In the genomic region with DNA sequence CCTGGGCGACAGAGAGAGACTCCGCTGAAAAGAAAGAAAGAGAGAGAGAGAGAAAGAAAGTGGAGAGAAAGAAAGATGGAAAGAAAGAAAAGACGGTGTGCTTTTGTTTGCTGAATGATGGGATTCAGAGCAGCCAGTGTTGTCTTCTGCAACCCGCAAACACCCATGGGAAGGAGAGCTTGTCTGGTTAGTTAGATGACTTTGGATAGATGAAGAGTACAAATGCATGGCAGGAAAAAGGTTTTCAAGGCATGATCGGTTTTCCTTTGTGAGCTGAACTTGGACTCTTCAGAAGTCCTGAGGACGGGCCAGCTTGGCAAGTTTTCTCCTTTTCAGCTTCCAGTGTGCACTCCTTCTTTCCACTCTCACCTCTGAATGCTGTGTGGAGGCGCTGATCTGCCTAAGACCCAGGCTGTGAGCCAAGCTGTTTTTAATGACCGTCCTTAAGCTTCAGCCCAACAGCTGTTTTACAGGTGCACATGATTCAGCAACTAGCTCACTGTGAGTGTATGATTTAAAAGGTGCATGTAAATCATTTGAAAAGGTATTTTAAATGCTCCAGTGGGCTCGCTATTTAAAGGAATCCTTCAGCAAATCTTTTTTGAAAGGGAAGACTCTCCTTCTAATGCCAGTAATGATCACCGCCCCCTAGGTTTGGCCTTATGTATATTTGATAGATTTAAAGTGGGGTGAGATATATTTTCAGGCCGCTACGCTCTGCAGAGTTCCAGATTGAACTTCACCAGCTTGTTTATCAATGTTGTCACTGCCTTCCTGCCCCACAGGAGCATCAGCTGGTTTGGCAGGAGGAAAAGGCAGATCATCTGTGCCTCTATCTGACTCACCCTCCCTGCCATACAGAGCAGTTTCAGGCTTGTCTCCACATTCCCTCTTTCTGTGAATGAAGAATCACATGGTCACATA, we compare ENCODE assay signal across 1 cellular context.
TF ChIP-seq lines count a peak whose summit lies in the region.

No MANE protein-coding gene starts in this region.

TF ChIP-seq in H1, 55 proteins besides CTCF, POLR2A, EP300 and RAD21:
- TF ChIP-seq JUND (IDR thresholded peaks at IDR 0.05; ENCODE audit: low read length) (no peak), SRF (IDR thresholded peaks at IDR 0.05; ENCODE audit: low read depth, low read length) (no peak), SIN3A (conservative IDR thresholded peaks at IDR 0.05 in 1 of 2, IDR thresholded peaks at IDR 0.05 in 1 of 2; ENCODE audit: low read depth in 1 of 2, low read length in 2 of 2) (no peak), CBX5 (IDR thresholded peaks at IDR 0.05; ENCODE audit: low read depth, low read length) (no peak), JUN (IDR thresholded peaks at IDR 0.05; ENCODE audit: low read depth, low read length) (no peak), BACH1 (IDR thresholded peaks at IDR 0.05; ENCODE audit: low read length) (0 out of 2 replicates have a peak, but pooled peaks have one; percentile 17)
TF ChIP-seq in H1: peak in this region for 1.
